In genomic region chr7:80661729-80662128, GRCh38 we compare ENCODE assay signal across 11 cellular contexts. TPM values are rescaled to one million over a fixed set of nuclear protein-coding genes. Genes with fewer than 3 reads are reported as not detected.
DNase-seq lines count a peak whose midpoint lies in the region; ATAC-seq and TF ChIP-seq lines count a peak whose summit lies in the region.
"Had no signal": no experiment of that assay in that cellular context is flagged by ENCODE, and none has a peak within 500 bp of the region (broad histone marks: within the 10 kb centered on the region; RNA-seq: fewer than 3 reads in every experiment).

No MANE protein-coding gene starts in this region.

- no peaks in the 10 kb centered on the region for H3F3A ChIP-seq in DOHH2 (ENCODE audit: control insufficient read depth, insufficient read depth)

- CTCF ChIA-PET in WTC11 (lab: Charles Lee) = interaction anchor here (0.6 to 2.2 kb wide), 11 partner anchors 10 to 808 kb away, joined by 3 to 15 read pairs (median 4); no protein-coding TSS in a partner anchor

- H3K4me1 Mint-ChIP-seq in HFFc6 (ENCODE audit: low read depth) = peaks cover 42% of the 10 kb centered on the region
- no peaks in the 10 kb centered on the region for H3K4me1 Mint-ChIP-seq in WTC11

- H3K4me1 ChIP-seq in DOHH2 (ENCODE audit: control insufficient read depth, low read length) = no peaks in the 10 kb centered on the region

- H3K36me3 ChIP-seq in DOHH2 (ENCODE audit: control insufficient read depth, low read length) = no peaks in the 10 kb centered on the region

- H3K4me3 ChIP-seq in DOHH2 (ENCODE audit: low read length) = no peak overlapping the region

- no peak overlapping the region for H3K4me2 ChIP-seq in DOHH2 (ENCODE audit: low read length)

- H3K27ac Mint-ChIP-seq in HFFc6 = no peak overlapping the region
- no peak overlapping the region for H3K27ac Mint-ChIP-seq in WTC11
- H3K27ac Mint-ChIP-seq: activated T-cell treated with anti-CD3 and anti-CD28 coated beads, Interleukin-2, amount 50 U/mL, for 24 hours had no signal

- H3K9me3 Mint-ChIP-seq in HFFc6 (no peaks in the 10 kb centered on the region), WTC11 (no peaks in the 10 kb centered on the region)
- H3K9me3 Mint-ChIP-seq: activated T-cell treated with anti-CD3 and anti-CD28 coated beads, Interleukin-2, amount 50 U/mL, for 24 hours had no signal

- POLR2A ChIA-PET in WTC11 (lab: Charles Lee) = no interaction called here

- H3K4me3 Mint-ChIP-seq in HFFc6 (no peak overlapping the region), WTC11 (no peak overlapping the region)
- H3K4me3 Mint-ChIP-seq: activated T-cell treated with anti-CD3 and anti-CD28 coated beads, Interleukin-2, amount 50 U/mL, for 24 hours had no signal

- H3K9me2 ChIP-seq in DOHH2 (replicated peaks; ENCODE audit: control insufficient read depth, low read length) = no peaks in the 10 kb centered on the region

- ATAC-seq in WTC11 = peak; percentile 71
- no peak for ATAC-seq in activated CD4-positive, CD25-positive, alpha-beta regulatory T cell treated with anti-CD3 and anti-CD28 coated beads, Interleukin-2, amount 50 U/mL, for 24 hours

- H3K9me3 ChIP-seq in DOHH2 (ENCODE audit: control insufficient read depth, insufficient read depth, low read length) = no peaks in the 10 kb centered on the region

- H3K27me3 ChIP-seq in DOHH2 (ENCODE audit: control insufficient read depth, low read length) = no peaks in the 10 kb centered on the region

- H3K27me3 Mint-ChIP-seq in HFFc6 (ENCODE audit: insufficient read depth) (no peaks in the 10 kb centered on the region), WTC11 (ENCODE audit: low read depth) (no peaks in the 10 kb centered on the region)
- H3K27me3 Mint-ChIP-seq: activated T-cell treated with anti-CD3 and anti-CD28 coated beads, Interleukin-2, amount 50 U/mL, for 24 hours had no signal

- no peak for DNase-seq in HFFc6
- peak; percentile 23 for DNase-seq in WTC11 (ENCODE audit: low spot score)
- DNase-seq in iPS-NIHi7 (ENCODE audit: extremely low spot score) = peak; percentile 31
- no peak for DNase-seq in activated T-cell treated with anti-CD3 and anti-CD28 coated beads, Interleukin-2, amount 50 U/mL, for 1 hour
- no peak for DNase-seq in NCI-H774 (lab: John Stamatoyannopoulos, UW)
- DNase-seq in GM19240 (ENCODE audit: insufficient read length, low spot score) = no peak
- DNase-seq: activated T-cell treated with anti-CD3 and anti-CD28 coated beads, Interleukin-2, amount 50 U/mL, for 24 hours; anterior cingulate cortex; SIG-M5 had no signal

- H4K20me1 ChIP-seq in DOHH2 (ENCODE audit: control insufficient read depth, insufficient read depth, low read depth, low read length) = no peaks in the 10 kb centered on the region

- TF ChIP-seq CTCF in DOHH2 (IDR thresholded peaks at IDR 0.05; ENCODE audit: low read depth, low read length, poor library complexity, severe bottlenecking) = peak; percentile 11
- peak; percentile 54; the same call in 1 of the 2 replicates for TF ChIP-seq CTCF in HFFc6 (IDR thresholded peaks at IDR 0.05)
- peak; percentile 27; the same call in 1 of the 2 replicates for TF ChIP-seq CTCF in WTC11 (IDR thresholded peaks at IDR 0.05)

- H3K79me2 ChIP-seq in DOHH2 (ENCODE audit: control insufficient read depth, low read length) = no peaks in the 10 kb centered on the region

- H3K36me3 Mint-ChIP-seq in HFFc6 (ENCODE audit: low read depth) (no peaks in the 10 kb centered on the region), WTC11 (no peaks in the 10 kb centered on the region)

- H3K27ac ChIP-seq in DOHH2 (ENCODE audit: low read depth, low read length) = no peak overlapping the region

TF ChIP-seq in WTC11, 78 proteins besides CTCF, POLR2A, EP300 and RAD21:
- no peak for TF ChIP-seq IRF2 (CRISPR knock-in tag; IDR thresholded peaks at IDR 0.05; ENCODE audit: borderline replicate concordance, low read depth)
- no peak for TF ChIP-seq ERG (CRISPR knock-in tag; IDR thresholded peaks at IDR 0.05)
- no peak for TF ChIP-seq NFE2L1 (CRISPR knock-in tag; IDR thresholded peaks at IDR 0.05)
- TF ChIP-seq HMGXB4 (CRISPR knock-in tag; IDR thresholded peaks at IDR 0.05) = no peak
- no peak for TF ChIP-seq NR1H2 (CRISPR knock-in tag; IDR thresholded peaks at IDR 0.05)
- TF ChIP-seq MYBL2 (CRISPR knock-in tag; IDR thresholded peaks at IDR 0.05) = no peak

RNA-seq across cellular contexts. Expression of gene CD36, which starts 23.3 kb away (rescaled TPM):
- 1 to 10 TPM in 3 of 6 experiments, under 1 TPM in 3; 0.74 to 3.5 (median 1.1) TPM for total RNA-seq in HFFc6 (2021; fragmentation: NEBNext Ultra II Directional; extraction: Animal tissue kit (Norgen Biotek cat#: 25700))
- total RNA-seq in WTC11 (2021) = 0.25 to 1.4 TPM (median 0.34 TPM) in 3 replicates

Comparison
In these comparisons a context has a peak if more than half of its experiments do, and no peak if none do; other contexts are left out.
1. DNase-seq: peak in WTC11 (single experiment) and iPS-NIHi7 (single experiment); none in HFFc6 (single experiment), activated T-cell treated with anti-CD3 and anti-CD28 coated beads, Interleukin-2, amount 50 U/mL, for 1 hour (single experiment), NCI-H774 (single experiment) and GM19240 (single experiment).
2. Peak in every context shown above with its lines, with median percentiles within 50 percentile points of each other: CTCF ChIP-seq.